Comparison of ENCODE assay signal across 11 cellular contexts in the genomic region with DNA sequence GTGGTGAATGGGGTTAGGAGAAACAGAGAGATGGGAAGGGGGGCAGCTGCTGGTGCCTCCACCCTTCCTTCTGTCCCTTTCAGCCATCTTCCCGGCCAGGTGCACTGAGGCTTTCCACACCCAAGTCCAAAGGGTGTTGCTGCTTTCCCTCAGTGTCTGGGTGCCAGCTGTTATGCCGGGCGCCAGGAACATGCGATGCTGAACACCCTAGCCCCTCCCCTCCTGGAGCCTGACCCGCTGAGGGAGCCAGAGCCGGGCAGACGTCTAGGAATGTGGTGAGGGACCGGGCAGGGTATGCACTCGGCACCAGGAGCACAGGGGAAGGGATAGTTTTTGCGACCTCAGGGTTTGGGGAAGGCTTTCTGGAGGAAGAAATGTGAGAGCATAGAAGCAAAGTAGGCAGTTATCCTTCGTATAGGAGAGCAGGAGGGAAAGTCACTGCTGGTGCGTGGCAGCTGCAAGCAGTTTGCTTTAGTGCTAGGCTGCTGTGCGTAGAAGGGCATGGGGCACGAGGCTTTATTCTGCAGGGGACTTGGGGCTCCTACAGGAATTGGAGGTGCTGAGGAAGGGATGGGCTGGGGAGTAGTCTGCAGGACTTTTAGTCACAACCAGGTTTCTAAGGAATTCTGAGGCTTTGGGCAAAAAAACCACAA.
DNase-seq lines count a peak whose midpoint lies in the region; ATAC-seq and TF ChIP-seq lines count a peak whose summit lies in the region.
"Had no signal": no experiment of that assay in that cellular context is flagged by ENCODE, and none has a peak within 500 bp of the region (broad histone marks: within the 10 kb centered on the region; RNA-seq: fewer than 3 reads in every experiment).

No MANE protein-coding gene starts in this region.

- H3K36me3 ChIP-seq in SK-N-SH (replicated peaks in 1 of 2; ENCODE audit: control insufficient read depth in 1 of 2, insufficient read depth in 2 of 2, low read length in 1 of 2) = no peaks in the 10 kb centered on the region
- H3K36me3 ChIP-seq in BE2C = no peaks in the 10 kb centered on the region
- H3K36me3 ChIP-seq: ovary had no signal

- no peak overlapping the region for H3K9ac ChIP-seq in SK-N-SH

- no peak overlapping the region for H3K4me2 ChIP-seq in SK-N-SH

- ATAC-seq in SK-N-SH treated with all-trans-retinoic acid at 6 μM for 48 hours (no peak; the same call in 2 of the 3 replicates), Right ventricle myocardium superior (ENCODE audit: poor library complexity) (peak; percentile 70), GM18868 (IDR thresholded peaks at IDR 0.05; ENCODE audit: unreplicated experiment) (no peak)
- ATAC-seq in stimulated activated memory B cell treated with anti-CD40 and anti-IgM and Interleukin-4, amounts not matched to agents 10 μg/mL and 1 μg/mL and 100 μg/mL, for 72 hours = no peak

- H3K27me3 ChIP-seq in SK-N-SH (ENCODE audit: insufficient read depth) (no peaks in the 10 kb centered on the region), BE2C (no peaks in the 10 kb centered on the region)
- H3K27me3 ChIP-seq: ovary had no signal

- DNase-seq in SK-N-SH (peak; percentile 79), NCI-H524 treated with DMSO at 0.1 percent for 48 hours (lab: John Stamatoyannopoulos, UW) (peak; percentile 61), Right ventricle myocardium superior (peak; percentile 55), BE2C (no peak)
- no peak for DNase-seq in activated T-cell treated with anti-CD3 and anti-CD28 coated beads, Interleukin-2, amount 50 U/mL, for 48 hours
- DNase-seq: NCI-H1436 treated with DMSO at 0.1 percent for 48 hours; stimulated activated CD4-positive, alpha-beta T cell treated with anti-CD3 and anti-CD28 coated beads, Interleukin-2, amount 100 ng/mL, for 48 hours had no signal

- TF ChIP-seq CTCF in SK-N-SH (IDR thresholded peaks at IDR 0.05) (no peak), BE2C (IDR thresholded peaks at IDR 0.05; ENCODE audit: low read depth, low read length) (no peak)

- no peaks in the 10 kb centered on the region for H3K79me2 ChIP-seq in SK-N-SH (ENCODE audit: insufficient read depth)

- peak overlapping the region; percentile 31 for H3K27ac Mint-ChIP-seq in stimulated activated memory B cell treated with anti-CD40 and anti-IgM and Interleukin-4, amounts not matched to agents 10 μg/mL and 1 μg/mL and 100 μg/mL, for 72 hours

- H3K9me3 ChIP-seq in SK-N-SH (no peaks in the 10 kb centered on the region), BE2C (no peaks in the 10 kb centered on the region)
- H3K9me3 ChIP-seq: ovary had no signal

- H3K9me3 Mint-ChIP-seq in stimulated activated memory B cell treated with anti-CD40 and anti-IgM and Interleukin-4, amounts not matched to agents 10 μg/mL and 1 μg/mL and 100 μg/mL, for 72 hours = no peaks in the 10 kb centered on the region

- TF ChIP-seq RAD21 in SK-N-SH (IDR thresholded peaks at IDR 0.05; ENCODE audit: low read length) = no peak

- H3K4me1 Mint-ChIP-seq in stimulated activated memory B cell treated with anti-CD40 and anti-IgM and Interleukin-4, amounts not matched to agents 10 μg/mL and 1 μg/mL and 100 μg/mL, for 72 hours = no peaks in the 10 kb centered on the region

- CTCF ChIA-PET in SK-N-SH (lab: Yijun Ruan, JAX) = interaction anchor here (1.0 kb wide), 1 partner anchor 92 kb away, joined by 5 read pairs; no protein-coding TSS in a partner anchor

- H3K4me3 Mint-ChIP-seq in stimulated activated memory B cell treated with anti-CD40 and anti-IgM and Interleukin-4, amounts not matched to agents 10 μg/mL and 1 μg/mL and 100 μg/mL, for 72 hours = no peak overlapping the region

- H2AFZ ChIP-seq in SK-N-SH (ENCODE audit: low read depth) = no peak overlapping the region

- H3K4me3 ChIP-seq in SK-N-SH (ENCODE audit: low read depth in 2 of 2, low read length in 1 of 2) (no peak overlapping the region), BE2C (ENCODE audit: low read depth, low read length) (no peak overlapping the region)
- H3K4me3 ChIP-seq: ovary had no signal

- H3K27ac ChIP-seq in SK-N-SH (ENCODE audit: low read depth in 2 of 2, low read length in 1 of 2) = no peak overlapping the region

- no peaks in the 10 kb centered on the region for H3K9me2 ChIP-seq in SK-N-SH

- no peaks in the 10 kb centered on the region for H3K36me3 Mint-ChIP-seq in stimulated activated memory B cell treated with anti-CD40 and anti-IgM and Interleukin-4, amounts not matched to agents 10 μg/mL and 1 μg/mL and 100 μg/mL, for 72 hours

- POLR2A ChIA-PET in SK-N-SH (lab: Yijun Ruan, JAX) = no interaction called here

- no peaks in the 10 kb centered on the region for H3K27me3 Mint-ChIP-seq in stimulated activated memory B cell treated with anti-CD40 and anti-IgM and Interleukin-4, amounts not matched to agents 10 μg/mL and 1 μg/mL and 100 μg/mL, for 72 hours

- WGBS in SK-N-SH (ENCODE audit: low lambda C conversion rate) = 33% methylated on average over 11 of the region's 14 CpGs

- H4K20me1 ChIP-seq in SK-N-SH (ENCODE audit: insufficient read depth) = no peaks in the 10 kb centered on the region

- H3F3A ChIP-seq in SK-N-SH (replicated peaks; ENCODE audit: insufficient read depth) = no peaks in the 10 kb centered on the region

- intact Hi-C loops in Right ventricle myocardium superior (cut with DNase I) = no loop called here

- H3K4me1 ChIP-seq in SK-N-SH (ENCODE audit: control insufficient read depth in 1 of 2, insufficient read depth in 2 of 2, low read depth in 1 of 2, low read length in 1 of 2) (peaks cover 0 to 12% of the 10 kb centered on the region in 2 experiments; a peak in 1 of 4 replicates), BE2C (no peaks in the 10 kb centered on the region)

- no peak for TF ChIP-seq EP300 in SK-N-SH (IDR thresholded peaks at IDR 0.05; ENCODE audit: borderline replicate concordance in 1 of 2, low read depth in 1 of 2, low read length in 1 of 2)

TF ChIP-seq in SK-N-SH, 30 proteins besides CTCF, POLR2A, EP300 and RAD21:
- no peak for TF ChIP-seq SMC3 (IDR thresholded peaks at IDR 0.05; ENCODE audit: low read depth, low read length)
- TF ChIP-seq, protein P1, sequence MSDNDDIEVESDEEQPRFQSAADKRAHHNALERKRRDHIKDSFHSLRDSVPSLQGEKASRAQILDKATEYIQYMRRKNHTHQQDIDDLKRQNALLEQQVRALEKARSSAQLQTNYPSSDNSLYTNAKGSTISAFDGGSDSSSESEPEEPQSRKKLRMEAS (IDR thresholded peaks at IDR 0.05; ENCODE audit: low read depth) = no peak
- TF ChIP-seq ELF1 (IDR thresholded peaks at IDR 0.05) = no peak
- no peak for TF ChIP-seq FOSL2 (IDR thresholded peaks at IDR 0.05; ENCODE audit: borderline replicate concordance, low read depth)
- no peak for TF ChIP-seq GATA2 (CRISPR knock-in tag; IDR thresholded peaks at IDR 0.05)
- TF ChIP-seq MXI1 (IDR thresholded peaks at IDR 0.05; ENCODE audit: low read depth, low read length) = no peak
- TF ChIP-seq GABPA (IDR thresholded peaks at IDR 0.05; ENCODE audit: low read depth) = no peak
- no peak for TF ChIP-seq EZH2phosphoT487 (IDR thresholded peaks at IDR 0.05; ENCODE audit: borderline replicate concordance, low read depth)
- TF ChIP-seq IRF3 (IDR thresholded peaks at IDR 0.05; ENCODE audit: low read depth, low read length) = no peak
- TF ChIP-seq NRF1 (IDR thresholded peaks at IDR 0.05; ENCODE audit: low read depth, low read length) = no peak
- TF ChIP-seq CHD2 (IDR thresholded peaks at IDR 0.05; ENCODE audit: low read length, partially characterized antibody) = no peak
- no peak for TF ChIP-seq TEAD4 (IDR thresholded peaks at IDR 0.05; ENCODE audit: borderline replicate concordance, insufficient read depth)

TF ChIP-seq in SK-N-SH treated with all-trans-retinoic acid at 6 μM for 48 hours, 23 proteins besides CTCF, POLR2A, EP300 and RAD21:
- TF ChIP-seq TOX (CRISPR knock-in tag; IDR thresholded peaks at IDR 0.05; ENCODE audit: borderline replicate concordance) (no peak), PPARA (CRISPR knock-in tag; IDR thresholded peaks at IDR 0.05; ENCODE audit: borderline replicate concordance) (no peak), ZFP3 (CRISPR knock-in tag; IDR thresholded peaks at IDR 0.05) (no peak), OSR1 (CRISPR knock-in tag; IDR thresholded peaks at IDR 0.05) (no peak)
- TF ChIP-seq, protein P2, sequence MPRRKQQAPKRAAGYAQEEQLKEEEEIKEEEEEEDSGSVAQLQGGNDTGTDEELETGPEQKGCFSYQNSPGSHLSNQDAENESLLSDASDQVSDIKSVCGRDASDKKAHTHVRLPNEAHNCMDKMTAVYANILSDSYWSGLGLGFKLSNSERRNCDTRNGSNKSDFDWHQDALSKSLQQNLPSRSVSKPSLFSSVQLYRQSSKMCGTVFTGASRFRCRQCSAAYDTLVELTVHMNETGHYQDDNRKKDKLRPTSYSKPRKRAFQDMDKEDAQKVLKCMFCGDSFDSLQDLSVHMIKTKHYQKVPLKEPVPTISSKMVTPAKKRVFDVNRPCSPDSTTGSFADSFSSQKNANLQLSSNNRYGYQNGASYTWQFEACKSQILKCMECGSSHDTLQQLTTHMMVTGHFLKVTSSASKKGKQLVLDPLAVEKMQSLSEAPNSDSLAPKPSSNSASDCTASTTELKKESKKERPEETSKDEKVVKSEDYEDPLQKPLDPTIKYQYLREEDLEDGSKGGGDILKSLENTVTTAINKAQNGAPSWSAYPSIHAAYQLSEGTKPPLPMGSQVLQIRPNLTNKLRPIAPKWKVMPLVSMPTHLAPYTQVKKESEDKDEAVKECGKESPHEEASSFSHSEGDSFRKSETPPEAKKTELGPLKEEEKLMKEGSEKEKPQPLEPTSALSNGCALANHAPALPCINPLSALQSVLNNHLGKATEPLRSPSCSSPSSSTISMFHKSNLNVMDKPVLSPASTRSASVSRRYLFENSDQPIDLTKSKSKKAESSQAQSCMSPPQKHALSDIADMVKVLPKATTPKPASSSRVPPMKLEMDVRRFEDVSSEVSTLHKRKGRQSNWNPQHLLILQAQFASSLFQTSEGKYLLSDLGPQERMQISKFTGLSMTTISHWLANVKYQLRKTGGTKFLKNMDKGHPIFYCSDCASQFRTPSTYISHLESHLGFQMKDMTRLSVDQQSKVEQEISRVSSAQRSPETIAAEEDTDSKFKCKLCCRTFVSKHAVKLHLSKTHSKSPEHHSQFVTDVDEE (CRISPR knock-in tag; IDR thresholded peaks at IDR 0.05) = no peak

Comparison
In these comparisons a context has a peak if more than half of its experiments do, and no peak if none do; other contexts are left out.
1. DNase-seq: peak in SK-N-SH (single experiment), NCI-H524 treated with DMSO at 0.1 percent for 48 hours (single experiment) and Right ventricle myocardium superior (single experiment); none in BE2C (single experiment) and activated T-cell treated with anti-CD3 and anti-CD28 coated beads, Interleukin-2, amount 50 U/mL, for 48 hours (0 of 2).